Comparison of ENCODE assay signal across 8 cellular contexts in genomic region chr18:48540329-48541025, GRCh38. TPM values are rescaled to one million over a fixed set of nuclear protein-coding genes. Genes with fewer than 3 reads are reported as not detected.
DNase-seq lines count a peak whose midpoint lies in the region; ATAC-seq and TF ChIP-seq lines count a peak whose summit lies in the region.

No MANE protein-coding gene starts in this region.

- peak; percentile 54 for TF ChIP-seq CTCF in HFFc6 (IDR thresholded peaks at IDR 0.05)
- TF ChIP-seq CTCF in epithelial cell of esophagus (IDR thresholded peaks at IDR 0.05; ENCODE audit: insufficient read depth, low read depth, low read length, missing control alignments) = no peak

- H3K4me1 ChIP-seq in ES-I3 (ENCODE audit: insufficient read depth, low read length) (peaks cover 40% of the 10 kb centered on the region), mesodermal cell (ENCODE audit: control insufficient read depth, insufficient read depth, low read length, poor library complexity, severe bottlenecking) (peaks cover 40% of the 10 kb centered on the region)

- peak overlapping the region; percentile 76 for H3K4me3 ChIP-seq in epithelial cell of esophagus (ENCODE audit: low read length)
- H3K4me3 ChIP-seq in mesodermal cell (ENCODE audit: extremely low read depth, insufficient read depth, low read length, poor library complexity, severe bottlenecking) = peak overlapping the region; percentile 84

- H3K9me3 Mint-ChIP-seq in HFFc6 = no peaks in the 10 kb centered on the region
- H3K9me3 Mint-ChIP-seq in stimulated activated naive CD8-positive, alpha-beta T cell treated with anti-CD3 and anti-CD28 coated beads, Interleukin-15, amount 100 ng/mL, for 72 hours = no peaks in the 10 kb centered on the region

- peak; percentile 52 for ATAC-seq in stimulated activated naive CD8-positive, alpha-beta T cell treated with anti-CD3 and anti-CD28 coated beads, Interleukin-15, amount 100 ng/mL, for 72 hours

- H3K27ac ChIP-seq in mesodermal cell (ENCODE audit: low read depth, low read length, severe bottlenecking) = peak overlapping the region; percentile 66

- H3K4me1 Mint-ChIP-seq in HFFc6 (ENCODE audit: low read depth) = peaks cover 62% of the 10 kb centered on the region
- peaks cover 34% of the 10 kb centered on the region for H3K4me1 Mint-ChIP-seq in stimulated activated naive CD8-positive, alpha-beta T cell treated with anti-CD3 and anti-CD28 coated beads, Interleukin-15, amount 100 ng/mL, for 72 hours

- H3K36me3 ChIP-seq in ES-I3 (ENCODE audit: insufficient read depth, low read length) (no peaks in the 10 kb centered on the region), mesodermal cell (ENCODE audit: control insufficient read depth, insufficient read depth, low read length) (peaks cover 4% of the 10 kb centered on the region)

- WGBS in mesodermal cell (ENCODE audit: insufficient coverage in 2 of 2), 2 experiments = 0% methylated on average over 31 to 39 of the region's 80 CpGs

- peak overlapping the region; percentile 85 for H3K9ac ChIP-seq in ES-I3 (ENCODE audit: low read depth, low read length)

- peaks cover 8% of the 10 kb centered on the region for H3K27me3 Mint-ChIP-seq in HFFc6 (ENCODE audit: insufficient read depth)
- H3K27me3 Mint-ChIP-seq in stimulated activated naive CD8-positive, alpha-beta T cell treated with anti-CD3 and anti-CD28 coated beads, Interleukin-15, amount 100 ng/mL, for 72 hours = peaks cover 52% of the 10 kb centered on the region

- DNase-seq in HFFc6 = peak; percentile 53
- peak; percentile 51 for DNase-seq in NCI-H345 (lab: John Stamatoyannopoulos, UW)
- DNase-seq in activated CD8-positive, alpha-beta memory T cell treated with anti-CD3 and anti-CD28 coated beads, Interleukin-2, amount 50 U/mL, for 48 hours = peak; percentile 69
- DNase-seq in epithelial cell of esophagus (ENCODE audit: low read depth) = peak; percentile 79
- peak; percentile 30 to 34 for DNase-seq in stimulated activated naive CD8-positive, alpha-beta T cell treated with anti-CD3 and anti-CD28 coated beads, Interleukin-15, amount 100 ng/mL, for 72 hours
- DNase-seq in NCI-H1436 (lab: John Stamatoyannopoulos, UW) = no peak

- peaks cover 10% of the 10 kb centered on the region for H3K36me3 Mint-ChIP-seq in HFFc6 (ENCODE audit: low read depth)

- H3K27ac Mint-ChIP-seq in HFFc6 = peak overlapping the region; percentile 90
- peak overlapping the region in 1 of 2 donors; percentile 91 for H3K27ac Mint-ChIP-seq in stimulated activated naive CD8-positive, alpha-beta T cell treated with anti-CD3 and anti-CD28 coated beads, Interleukin-15, amount 100 ng/mL, for 72 hours

- peak overlapping the region; percentile 95 for H3K4me3 Mint-ChIP-seq in HFFc6
- H3K4me3 Mint-ChIP-seq in stimulated activated naive CD8-positive, alpha-beta T cell treated with anti-CD3 and anti-CD28 coated beads, Interleukin-15, amount 100 ng/mL, for 72 hours = peak overlapping the region; percentile 86 to 90

- H3K9me3 ChIP-seq in ES-I3 (ENCODE audit: control insufficient read depth, insufficient read depth, low read length) (no peaks in the 10 kb centered on the region), mesodermal cell (ENCODE audit: control insufficient read depth, low read length) (no peaks in the 10 kb centered on the region)

RNA-seq across cellular contexts. Expression of gene CTIF, which starts 1.6 kb away (rescaled TPM):
- total RNA-seq in HFFc6 (2021; fragmentation: NEBNext Ultra II Directional; extraction: Animal tissue kit (Norgen Biotek cat#: 25700)) = 100 to 1,000 TPM in 1 of 6 experiments, 10 to 100 TPM in 5; 77.6 to 100 (median 79.2) TPM
- 29.8 TPM for polyA plus RNA-seq in mesodermal cell (2013, experiment 1 of 2)
- 26.5 TPM for polyA plus RNA-seq in mesodermal cell (2013, experiment 2 of 2)
